Comparison of ENCODE assay signal across 16 cellular contexts in the genomic region with DNA sequence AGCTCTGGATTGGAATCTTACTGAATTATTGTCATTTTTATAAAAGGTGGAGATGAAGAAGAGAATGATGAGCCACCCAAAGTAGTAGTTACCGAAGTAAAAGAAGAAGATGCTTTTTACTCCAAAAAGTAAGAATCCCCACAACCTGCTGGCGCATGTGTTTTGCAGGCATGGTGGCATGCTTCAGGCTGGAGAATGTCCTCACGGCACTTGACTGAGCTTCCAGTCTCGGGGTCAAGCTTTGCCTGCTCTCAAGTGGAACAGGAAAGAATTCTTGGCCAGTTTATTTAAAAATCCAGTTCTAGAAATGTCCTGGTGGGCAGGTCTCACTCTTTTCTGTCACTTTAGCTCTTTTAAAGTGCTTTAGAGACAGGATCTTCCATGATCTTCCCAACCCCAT.
"Had no signal": no experiment of that assay in that cellular context is flagged by ENCODE, and none has a peak within 500 bp of the region (broad histone marks: within the 10 kb centered on the region; RNA-seq: fewer than 3 reads in every experiment).

No MANE protein-coding gene starts in this region.

- H3K4me3 ChIP-seq: esophagus muscularis mucosa, lung, transverse colon had no signal

- DNase-seq: activated CD4-positive, alpha-beta T cell treated with anti-CD3 and anti-CD28 coated beads for 1 hour; activated T-cell treated with anti-CD3 and anti-CD28 coated beads, Interleukin-2, amount 50 U/mL, for 4 hours; brain microvascular endothelial cell; glutamatergic neuron; left cardiac atrium; naive B cell; occipital lobe; right cardiac atrium; small intestine; SW 1271; T-helper 9 cell; transverse colon had no signal

- H3K27me3 ChIP-seq: brain microvascular endothelial cell, esophagus muscularis mucosa, transverse colon had no signal

- H3K27ac Mint-ChIP-seq: progenitor cell of endocrine pancreas had no signal

- ATAC-seq: activated T-cell treated with anti-CD3 and anti-CD28 coated beads, Interleukin-2, amount 50 U/mL, for 4 hours; left cardiac atrium; right cardiac atrium had no signal

- FAIRE-seq: endometrium, small intestine had no signal

- H3K4me3 Mint-ChIP-seq: activated T-cell treated with anti-CD3 and anti-CD28 coated beads, Interleukin-2, amount 50 U/mL, for 4 hours; naive B cell had no signal

- H3K27me3 Mint-ChIP-seq: naive B cell, progenitor cell of endocrine pancreas had no signal

- H3K27ac ChIP-seq: brain microvascular endothelial cell, esophagus muscularis mucosa, transverse colon had no signal

- H3K9me3 Mint-ChIP-seq: activated T-cell treated with anti-CD3 and anti-CD28 coated beads, Interleukin-2, amount 50 U/mL, for 4 hours; naive B cell had no signal

- H3K4me1 ChIP-seq: esophagus muscularis mucosa, transverse colon had no signal

- H3K9me3 ChIP-seq: esophagus muscularis mucosa, transverse colon had no signal
